In genomic region chr16:66387817-66388332, GRCh38 we compare ENCODE assay signal across 24 cellular contexts. TPM values are rescaled to one million over a fixed set of nuclear protein-coding genes. Genes with fewer than 3 reads are reported as not detected.
"Had no signal": no experiment of that assay in that cellular context is flagged by ENCODE, and none has a peak within 500 bp of the region (broad histone marks: within the 10 kb centered on the region; RNA-seq: fewer than 3 reads in every experiment).

No MANE protein-coding gene starts in this region.

- H3K4me1 Mint-ChIP-seq: activated naive CD8-positive, alpha-beta T cell treated with anti-CD3 and anti-CD28 coated beads for 36 hours had no signal

- H3K4me3 ChIP-seq: breast epithelium, colonic mucosa, pancreas, psoas muscle, right atrium auricular region, SK-N-MC, suprapubic skin had no signal

- H3K4me1 ChIP-seq: breast epithelium, colonic mucosa, pancreas, psoas muscle had no signal

- H3K27me3 ChIP-seq: breast epithelium, colonic mucosa, pancreas, right atrium auricular region, suprapubic skin had no signal

- H3K27ac ChIP-seq: breast epithelium, colonic mucosa, pancreas, psoas muscle, right atrium auricular region, SK-N-MC, suprapubic skin, VCaP had no signal

- H3K9me3 Mint-ChIP-seq: activated naive CD8-positive, alpha-beta T cell treated with anti-CD3 and anti-CD28 coated beads for 36 hours; natural killer cell treated with Interleukin-12 subunit alpha and Interleukin-12 subunit beta and Interleukin-15 and Interleukin-18, amount 100 ng/mL, for 72 hours; stimulated activated naive CD8-positive, alpha-beta T cell treated with anti-CD3 and anti-CD28 coated beads, Interleukin-15, Interleukin-2, amounts not matched to agents 100 ng/mL and 50 ng/mL, for 24 hours had no signal

- H3K36me3 Mint-ChIP-seq: activated naive CD8-positive, alpha-beta T cell treated with anti-CD3 and anti-CD28 coated beads for 36 hours; natural killer cell treated with Interleukin-12 subunit alpha and Interleukin-12 subunit beta and Interleukin-15 and Interleukin-18, amount 100 ng/mL, for 72 hours had no signal

- H3K4me3 Mint-ChIP-seq: activated naive CD8-positive, alpha-beta T cell treated with anti-CD3 and anti-CD28 coated beads for 36 hours; natural killer cell treated with Interleukin-12 subunit alpha and Interleukin-12 subunit beta and Interleukin-15 and Interleukin-18, amount 100 ng/mL, for 72 hours; stimulated activated naive CD8-positive, alpha-beta T cell treated with anti-CD3 and anti-CD28 coated beads, Interleukin-15, Interleukin-2, amounts not matched to agents 100 ng/mL and 50 ng/mL, for 24 hours had no signal

- H3K27ac Mint-ChIP-seq: activated naive CD8-positive, alpha-beta T cell treated with anti-CD3 and anti-CD28 coated beads for 36 hours; natural killer cell treated with Interleukin-12 subunit alpha and Interleukin-12 subunit beta and Interleukin-15 and Interleukin-18, amount 100 ng/mL, for 72 hours; stimulated activated naive CD8-positive, alpha-beta T cell treated with anti-CD3 and anti-CD28 coated beads, Interleukin-15, Interleukin-2, amounts not matched to agents 100 ng/mL and 50 ng/mL, for 24 hours had no signal

- H3K9me3 ChIP-seq: breast epithelium, colonic mucosa, pancreas, psoas muscle, right atrium auricular region, suprapubic skin had no signal

- H3K36me3 ChIP-seq: breast epithelium, colonic mucosa, pancreas, right atrium auricular region had no signal

- DNase-seq: activated CD4-positive, alpha-beta T cell treated with anti-CD3 and anti-CD28 coated beads, Interleukin-2, amount 50 U/mL, for 1 hour; activated CD4-positive, CD25-positive, alpha-beta regulatory T cell treated with anti-CD3 and anti-CD28 coated beads, Interleukin-2, amount 50 U/mL, for 72 hours; activated CD8-positive, alpha-beta memory T cell treated with anti-CD3 and anti-CD28 coated beads, Interleukin-2, amount 50 U/mL, for 4 hours; activated naive CD4-positive, alpha-beta T cell treated with Interleukin-2 at 50 U/mL for 16 hours; activated naive CD8-positive, alpha-beta T cell treated with anti-CD3 and anti-CD28 coated beads for 36 hours; activated T-cell treated with anti-CD3 and anti-CD28 coated beads, Interleukin-2, amount 50 U/mL, for 48 hours; amniotic stem cell; colonic mucosa; foreskin melanocyte; left ventricle myocardium superior; pancreas; psoas muscle; stimulated activated CD4-positive, alpha-beta T cell treated with anti-CD3 and anti-CD28 coated beads, Interleukin-12 subunit alpha, Interleukin-12 subunit beta, amount 100 ng/mL, for 4 hours; stimulated activated CD4-positive, alpha-beta T cell treated with anti-CD3 and anti-CD28 coated beads, Interleukin-4, amount 100 ng/mL, for 4 hours; trophoblast cell had no signal

- ATAC-seq: esophagus mucosa, left ventricle myocardium superior, psoas muscle had no signal

RNA-seq across cellular contexts. Expression of gene CDH5, which starts 21.4 kb away (rescaled TPM):
- total RNA-seq: activated naive CD8-positive, alpha-beta T cell treated with anti-CD3 and anti-CD28 coated beads for 36 hours; natural killer cell treated with Interleukin-12 subunit alpha and Interleukin-12 subunit beta and Interleukin-15 and Interleukin-18, amount 100 ng/mL, for 72 hours; T-helper 2 cell treated with Interferon-gamma antibody and Interleukin-4, amounts not matched to agents 100 ng/mL and 5 ng/mL, for 36 hours had no signal

RNA-seq across cellular contexts. Expression of gene BEAN1, which starts 39.2 kb away (rescaled TPM):
- total RNA-seq: activated naive CD8-positive, alpha-beta T cell treated with anti-CD3 and anti-CD28 coated beads for 36 hours; natural killer cell treated with Interleukin-12 subunit alpha and Interleukin-12 subunit beta and Interleukin-15 and Interleukin-18, amount 100 ng/mL, for 72 hours; psoas muscle; T-helper 2 cell treated with Interferon-gamma antibody and Interleukin-4, amounts not matched to agents 100 ng/mL and 5 ng/mL, for 36 hours had no signal
